14 cellular contexts compared by ENCODE assay signal in the genomic region with DNA sequence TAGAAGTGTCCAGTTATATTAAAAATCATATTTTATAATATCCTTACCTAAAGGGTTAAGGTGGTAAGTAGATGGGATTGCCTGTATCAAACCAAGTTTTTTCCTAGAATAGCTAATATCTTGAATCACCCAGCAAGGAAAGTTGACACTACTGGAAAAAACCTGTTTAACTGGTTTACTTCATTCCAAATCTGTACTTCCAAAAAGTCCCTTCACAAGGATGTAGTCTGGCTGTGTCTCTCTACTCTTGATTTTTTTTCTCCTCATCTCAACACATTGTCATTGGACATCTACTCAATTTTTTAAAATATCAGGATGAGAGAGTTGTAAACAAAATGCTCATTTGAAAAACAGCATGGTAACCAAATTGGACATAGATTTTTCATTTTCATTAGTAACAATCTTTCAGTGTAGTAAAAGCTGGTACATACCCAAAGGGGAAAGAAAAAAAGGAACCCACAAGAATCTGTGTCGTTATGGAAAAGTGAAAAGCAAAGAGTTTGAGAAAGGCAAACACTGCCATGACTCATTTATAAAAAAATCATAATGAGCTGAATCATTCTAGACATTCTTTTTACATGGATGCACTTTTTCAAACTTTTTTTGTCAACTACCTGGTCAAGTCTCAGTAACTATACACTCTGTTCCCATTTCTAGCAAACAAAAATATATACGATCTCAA.
A peak's percentile ranks its signal among the peaks of the same experiment; 100 is the strongest.
DNase-seq lines count a peak whose midpoint lies in the region; ATAC-seq and TF ChIP-seq lines count a peak whose summit lies in the region.
"Had no signal": no experiment of that assay in that cellular context is flagged by ENCODE, and none has a peak within 500 bp of the region (broad histone marks: within the 10 kb centered on the region; RNA-seq: fewer than 3 reads in every experiment).

No MANE protein-coding gene starts in this region.

- H4K8ac ChIP-seq in mesenchymal stem cell (ENCODE audit: low read length), result no peak overlapping the region

- H3K4me3 ChIP-seq in AG09309 (ENCODE audit: control insufficient read depth, low read depth, low read length), result no peak overlapping the region
- no peak overlapping the region for H3K4me3 ChIP-seq in mesenchymal stem cell (ENCODE audit: insufficient read depth in 1 of 2, low read depth in 1 of 2, low read length in 2 of 2)
- H3K4me3 ChIP-seq: skin epidermis had no signal

- H3K79me1 ChIP-seq in mesenchymal stem cell (replicated peaks; ENCODE audit: low read length, poor library complexity, severe bottlenecking), result peaks cover 28% of the 10 kb centered on the region

- H3K18ac ChIP-seq in mesenchymal stem cell (ENCODE audit: low read depth in 1 of 2, low read length in 2 of 2), result no peak overlapping the region

- no peak overlapping the region for H3K4me2 ChIP-seq in mesenchymal stem cell (ENCODE audit: low read length, poor library complexity, severe bottlenecking)

- H2BK12ac ChIP-seq in mesenchymal stem cell (ENCODE audit: low read length in 2 of 2), result no peak overlapping the region

- no peak for TF ChIP-seq RAD21 in Ishikawa (IDR thresholded peaks at IDR 0.05; ENCODE audit: low read depth)

- no peaks in the 10 kb centered on the region for H3K9me3 ChIP-seq in mesenchymal stem cell (ENCODE audit: control insufficient read depth, low read length)

- no peak overlapping the region for H3K14ac ChIP-seq in mesenchymal stem cell (ENCODE audit: low read length in 2 of 2)

- no peaks in the 10 kb centered on the region for H3K27me3 ChIP-seq in mesenchymal stem cell (ENCODE audit: control insufficient read depth in 1 of 2, insufficient read depth in 1 of 2, low read length in 2 of 2)

- no peak overlapping the region for H2BK15ac ChIP-seq in mesenchymal stem cell (ENCODE audit: low read depth, poor library complexity, severe bottlenecking)

- 50% methylated on average over 2 of the region's 2 CpGs for WGBS in mesenchymal stem cell

- H3K23ac ChIP-seq in mesenchymal stem cell (ENCODE audit: low read length in 2 of 2), result no peak overlapping the region

- peaks cover 7 to 10% of the 10 kb centered on the region in 2 experiments for H3K36me3 ChIP-seq in mesenchymal stem cell (ENCODE audit: control insufficient read depth in 1 of 2, insufficient read depth in 2 of 2, low read depth in 1 of 2, low read length in 2 of 2)

- no peak for ATAC-seq in GM18517 (IDR thresholded peaks at IDR 0.05; ENCODE audit: unreplicated experiment)

- no peak overlapping the region for H2AFZ ChIP-seq in mesenchymal stem cell (ENCODE audit: low read depth, low read length)

- H4K91ac ChIP-seq in mesenchymal stem cell (ENCODE audit: low read length), result no peak overlapping the region

- no peak for TF ChIP-seq CTCF in AG09309 (IDR thresholded peaks at IDR 0.05; ENCODE audit: control insufficient read depth, insufficient read depth, low read depth, low read length, missing control alignments)
- no peak for TF ChIP-seq CTCF in GM20000 (IDR thresholded peaks at IDR 0.05; ENCODE audit: extremely low read depth, missing control alignments)

- no peak overlapping the region for H2AK5ac ChIP-seq in mesenchymal stem cell (ENCODE audit: low read length, severe bottlenecking)

- H2BK120ac ChIP-seq in mesenchymal stem cell (ENCODE audit: low read depth, low read length), result no peak overlapping the region

- peak; percentile 23; the same call in 1 of the 2 replicates for TF ChIP-seq EP300 in Ishikawa (IDR thresholded peaks at IDR 0.05; ENCODE audit: borderline replicate concordance)

- H3K4ac ChIP-seq in mesenchymal stem cell (ENCODE audit: low read depth in 1 of 2, low read length in 2 of 2), result no peak overlapping the region

- no peak overlapping the region for H2BK5ac ChIP-seq in mesenchymal stem cell (ENCODE audit: low read depth, low read length, poor library complexity, severe bottlenecking)

- H3K4me1 ChIP-seq in mesenchymal stem cell (ENCODE audit: control insufficient read depth, insufficient read depth, low read depth, low read length), result peaks cover 2% of the 10 kb centered on the region

- H3K9ac ChIP-seq in mesenchymal stem cell (ENCODE audit: low read length), result peak overlapping the region; percentile 76

- peak overlapping the region; percentile 80 for H3K27ac ChIP-seq in mesenchymal stem cell (ENCODE audit: low read length, poor library complexity, severe bottlenecking)
- H3K27ac ChIP-seq: skin epidermis had no signal

- DNase-seq in AG09309 (ENCODE audit: low read depth) (peak; percentile 47), dedifferentiated amniotic fluid mesenchymal stem cell (ENCODE audit: extremely low spot score) (peak; percentile 79), mesenchymal stem cell (peak; percentile 73), GM20000 (ENCODE audit: low spot score) (no peak), mucosa of gallbladder (ENCODE audit: low spot score) (no peak)
- DNase-seq in stimulated activated CD4-positive, alpha-beta T cell treated with anti-CD3 and anti-CD28 coated beads, Interleukin-15, amount 100 ng/mL, for 24 hours, result no peak
- DNase-seq: activated T-cell treated with anti-CD3 and anti-CD28 coated beads for 4 hours; caudate nucleus; CD4-positive, alpha-beta memory T cell; glutamatergic neuron; NCI-H1417 treated with DMSO at 0.1 percent for 48 hours had no signal

TF ChIP-seq in Ishikawa, 13 proteins besides CTCF, POLR2A, EP300 and RAD21:
- TF ChIP-seq CREB1 (IDR thresholded peaks at IDR 0.05; ENCODE audit: low read depth) (no peak), YY1 (IDR thresholded peaks at IDR 0.05; ENCODE audit: low read depth) (no peak), TEAD4 (IDR thresholded peaks at IDR 0.05) (no peak), EGR1 (IDR thresholded peaks at IDR 0.05) (no peak), TCF12 (IDR thresholded peaks at IDR 0.05; ENCODE audit: low read depth) (no peak)
- TF ChIP-seq, protein P1, sequence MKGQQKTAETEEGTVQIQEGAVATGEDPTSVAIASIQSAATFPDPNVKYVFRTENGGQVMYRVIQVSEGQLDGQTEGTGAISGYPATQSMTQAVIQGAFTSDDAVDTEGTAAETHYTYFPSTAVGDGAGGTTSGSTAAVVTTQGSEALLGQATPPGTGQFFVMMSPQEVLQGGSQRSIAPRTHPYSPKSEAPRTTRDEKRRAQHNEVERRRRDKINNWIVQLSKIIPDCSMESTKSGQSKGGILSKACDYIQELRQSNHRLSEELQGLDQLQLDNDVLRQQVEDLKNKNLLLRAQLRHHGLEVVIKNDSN (IDR thresholded peaks at IDR 0.05), result no peak

Comparison
In these comparisons a context has a peak if more than half of its experiments do, and no peak if none do; other contexts are left out.
1. DNase-seq: peak in AG09309 (single experiment), dedifferentiated amniotic fluid mesenchymal stem cell (single experiment) and mesenchymal stem cell (single experiment); none in GM20000 (single experiment), stimulated activated CD4-positive, alpha-beta T cell treated with anti-CD3 and anti-CD28 coated beads, Interleukin-15, amount 100 ng/mL, for 24 hours (single experiment) and mucosa of gallbladder (single experiment).